ENCODE assay signal across 1 cellular context in the genomic region with DNA sequence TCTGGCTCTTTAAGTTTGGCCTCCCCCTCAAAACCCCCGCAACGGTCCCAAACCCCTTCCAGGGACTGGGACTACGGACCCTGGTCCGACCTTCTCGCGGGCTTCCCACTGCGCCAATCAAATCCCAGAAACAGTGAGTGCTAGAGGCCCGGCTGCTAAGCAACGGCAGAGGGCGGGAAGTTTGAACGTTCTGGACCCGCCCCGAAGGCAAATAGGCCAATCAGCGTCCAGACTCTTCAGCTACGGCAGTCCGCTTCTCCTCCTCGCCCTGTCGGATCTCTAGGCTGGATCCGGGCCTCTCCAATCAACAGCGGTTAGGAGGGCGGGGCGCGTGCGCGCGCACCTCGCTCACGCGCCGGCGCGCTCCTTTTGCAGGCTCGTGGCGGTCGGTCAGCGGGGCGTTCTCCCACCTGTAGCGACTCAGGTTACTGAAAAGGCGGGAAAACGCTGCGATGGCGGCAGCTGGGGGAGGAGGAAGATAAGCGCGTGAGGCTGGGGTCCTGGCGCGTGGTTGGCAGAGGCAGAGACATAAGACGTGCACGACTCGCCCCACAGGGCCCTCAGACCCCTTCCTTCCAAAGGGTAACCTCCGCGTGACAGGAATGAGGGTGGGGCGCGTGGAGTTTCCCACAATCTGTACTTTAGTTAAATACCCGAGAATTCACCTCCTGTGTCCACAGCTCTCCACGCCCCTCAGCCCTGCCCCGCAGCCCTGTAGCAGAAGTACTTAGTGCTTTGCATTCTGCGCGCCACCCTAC.
TF ChIP-seq lines count a peak whose summit lies in the region.

Gene MSH5 (plus strand): TSS at position 367 of the 758 bp plus-strand sequence. CDS start 462 bp downstream, outside the sequence.

TF ChIP-seq in HepG2, 621 proteins besides CTCF, POLR2A, EP300 and RAD21 (continued from another document and continues in another):
- TF ChIP-seq THAP9 (CRISPR knock-in tag; IDR thresholded peaks at IDR 0.05; ENCODE audit: borderline replicate concordance), result peak; percentile 88; the same call in 1 of the 2 replicates
- TF ChIP-seq, protein P1, sequence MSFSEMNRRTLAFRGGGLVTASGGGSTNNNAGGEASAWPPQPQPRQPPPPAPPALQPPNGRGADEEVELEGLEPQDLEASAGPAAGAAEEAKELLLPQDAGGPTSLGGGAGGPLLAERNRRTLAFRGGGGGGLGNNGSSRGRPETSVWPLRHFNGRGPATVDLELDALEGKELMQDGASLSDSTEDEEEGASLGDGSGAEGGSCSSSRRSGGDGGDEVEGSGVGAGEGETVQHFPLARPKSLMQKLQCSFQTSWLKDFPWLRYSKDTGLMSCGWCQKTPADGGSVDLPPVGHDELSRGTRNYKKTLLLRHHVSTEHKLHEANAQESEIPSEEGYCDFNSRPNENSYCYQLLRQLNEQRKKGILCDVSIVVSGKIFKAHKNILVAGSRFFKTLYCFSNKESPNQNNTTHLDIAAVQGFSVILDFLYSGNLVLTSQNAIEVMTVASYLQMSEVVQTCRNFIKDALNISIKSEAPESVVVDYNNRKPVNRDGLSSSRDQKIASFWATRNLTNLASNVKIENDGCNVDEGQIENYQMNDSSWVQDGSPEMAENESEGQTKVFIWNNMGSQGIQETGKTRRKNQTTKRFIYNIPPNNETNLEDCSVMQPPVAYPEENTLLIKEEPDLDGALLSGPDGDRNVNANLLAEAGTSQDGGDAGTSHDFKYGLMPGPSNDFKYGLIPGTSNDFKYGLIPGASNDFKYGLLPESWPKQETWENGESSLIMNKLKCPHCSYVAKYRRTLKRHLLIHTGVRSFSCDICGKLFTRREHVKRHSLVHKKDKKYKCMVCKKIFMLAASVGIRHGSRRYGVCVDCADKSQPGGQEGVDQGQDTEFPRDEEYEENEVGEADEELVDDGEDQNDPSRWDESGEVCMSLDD (CRISPR knock-in tag; IDR thresholded peaks at IDR 0.05; ENCODE audit: borderline replicate concordance), result peak; percentile 78; the same call in 1 of the 2 replicates
- TF ChIP-seq ZNF564 (CRISPR knock-in tag; IDR thresholded peaks at IDR 0.05), result peak; percentile 96
- TF ChIP-seq ZBTB34 (CRISPR knock-in tag; IDR thresholded peaks at IDR 0.05), result peak; percentile 96
- peak; percentile 83; the same call in 1 of the 2 replicates for TF ChIP-seq GMEB1 (CRISPR knock-in tag; IDR thresholded peaks at IDR 0.05; ENCODE audit: borderline replicate concordance)
- no peak for TF ChIP-seq ZNF777 (CRISPR knock-in tag; IDR thresholded peaks at IDR 0.05)
- TF ChIP-seq ZNF530 (CRISPR knock-in tag; IDR thresholded peaks at IDR 0.05; ENCODE audit: low read depth), result no peak; the same call in none of the 2 replicates
- TF ChIP-seq NCOA5 (CRISPR knock-in tag; IDR thresholded peaks at IDR 0.05), result no peak
- TF ChIP-seq KLF9 (CRISPR knock-in tag; IDR thresholded peaks at IDR 0.05; ENCODE audit: low read depth), result no peak
- TF ChIP-seq ZNF629 (CRISPR knock-in tag; conservative IDR thresholded peaks at IDR 0.05), result no peak; the same call in 1 of the 2 replicates
- TF ChIP-seq KMT2A (CRISPR knock-in tag; IDR thresholded peaks at IDR 0.05), result peak; percentile 60; the same call in 1 of the 2 replicates
- TF ChIP-seq POLR2AphosphoS2 (IDR thresholded peaks at IDR 0.05; ENCODE audit: low read depth, low read length), result no peak
- no peak for TF ChIP-seq MAFG (CRISPR knock-in tag; IDR thresholded peaks at IDR 0.05)
- peak; percentile 58 for TF ChIP-seq HIC2 (CRISPR knock-in tag; IDR thresholded peaks at IDR 0.05; ENCODE audit: low read depth)
- TF ChIP-seq STAT5B (CRISPR knock-in tag; IDR thresholded peaks at IDR 0.05), result peak; percentile 91
- peak; percentile 76; the same call in 1 of the 2 replicates for TF ChIP-seq AKAP8 (CRISPR knock-in tag; IDR thresholded peaks at IDR 0.05)
- TF ChIP-seq ZNF17 (CRISPR knock-in tag; IDR thresholded peaks at IDR 0.05), result no peak
- TF ChIP-seq DMAP1 (CRISPR knock-in tag; IDR thresholded peaks at IDR 0.05), result peak; percentile 97
- peak; percentile 100 for TF ChIP-seq ZNF816 (CRISPR knock-in tag; IDR thresholded peaks at IDR 0.05; ENCODE audit: borderline replicate concordance)
- no peak for TF ChIP-seq ZNF234 (CRISPR knock-in tag; conservative IDR thresholded peaks at IDR 0.05)
- peak; percentile 60 for TF ChIP-seq ZNF619 (CRISPR knock-in tag; IDR thresholded peaks at IDR 0.05)
- peak; percentile 90 for TF ChIP-seq ZNF44 (CRISPR knock-in tag; IDR thresholded peaks at IDR 0.05)
- TF ChIP-seq, protein P2, sequence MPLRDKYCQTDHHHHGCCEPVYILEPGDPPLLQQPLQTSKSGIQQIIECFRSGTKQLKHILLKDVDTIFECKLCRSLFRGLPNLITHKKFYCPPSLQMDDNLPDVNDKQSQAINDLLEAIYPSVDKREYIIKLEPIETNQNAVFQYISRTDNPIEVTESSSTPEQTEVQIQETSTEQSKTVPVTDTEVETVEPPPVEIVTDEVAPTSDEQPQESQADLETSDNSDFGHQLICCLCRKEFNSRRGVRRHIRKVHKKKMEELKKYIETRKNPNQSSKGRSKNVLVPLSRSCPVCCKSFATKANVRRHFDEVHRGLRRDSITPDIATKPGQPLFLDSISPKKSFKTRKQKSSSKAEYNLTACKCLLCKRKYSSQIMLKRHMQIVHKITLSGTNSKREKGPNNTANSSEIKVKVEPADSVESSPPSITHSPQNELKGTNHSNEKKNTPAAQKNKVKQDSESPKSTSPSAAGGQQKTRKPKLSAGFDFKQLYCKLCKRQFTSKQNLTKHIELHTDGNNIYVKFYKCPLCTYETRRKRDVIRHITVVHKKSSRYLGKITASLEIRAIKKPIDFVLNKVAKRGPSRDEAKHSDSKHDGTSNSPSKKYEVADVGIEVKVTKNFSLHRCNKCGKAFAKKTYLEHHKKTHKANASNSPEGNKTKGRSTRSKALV (CRISPR knock-in tag; IDR thresholded peaks at IDR 0.05), result peak; percentile 69
- peak; percentile 97 for TF ChIP-seq ZNF230 (CRISPR knock-in tag; IDR thresholded peaks at IDR 0.05)
- TF ChIP-seq ADNP (CRISPR knock-in tag; IDR thresholded peaks at IDR 0.05), result no peak
- peak; percentile 96 for TF ChIP-seq TBX2 (CRISPR knock-in tag; IDR thresholded peaks at IDR 0.05; ENCODE audit: borderline replicate concordance)
- TF ChIP-seq ZNF770 (CRISPR knock-in tag; IDR thresholded peaks at IDR 0.05), result peak; percentile 72
- peak; percentile 94 for TF ChIP-seq GLI4 (CRISPR knock-in tag; IDR thresholded peaks at IDR 0.05; ENCODE audit: borderline replicate concordance)
- TF ChIP-seq FOXM1 (CRISPR knock-in tag; IDR thresholded peaks at IDR 0.05), result peak; percentile 67; the same call in 1 of the 2 replicates
- 0 out of 2 replicates have a peak, but pooled peaks have one; percentile 47 for TF ChIP-seq GATA4 (IDR thresholded peaks at IDR 0.05; ENCODE audit: borderline replicate concordance, low read depth)
- TF ChIP-seq NFYB (CRISPR knock-in tag; IDR thresholded peaks at IDR 0.05), result peak; percentile 98
- TF ChIP-seq ZNF280D (CRISPR knock-in tag; IDR thresholded peaks at IDR 0.05), result peak; percentile 79
- peak; percentile 96 for TF ChIP-seq SP2 (CRISPR knock-in tag; IDR thresholded peaks at IDR 0.05)
- peak; percentile 97 for TF ChIP-seq ZNF773 (CRISPR knock-in tag; IDR thresholded peaks at IDR 0.05; ENCODE audit: borderline replicate concordance)
- TF ChIP-seq, protein P3, sequence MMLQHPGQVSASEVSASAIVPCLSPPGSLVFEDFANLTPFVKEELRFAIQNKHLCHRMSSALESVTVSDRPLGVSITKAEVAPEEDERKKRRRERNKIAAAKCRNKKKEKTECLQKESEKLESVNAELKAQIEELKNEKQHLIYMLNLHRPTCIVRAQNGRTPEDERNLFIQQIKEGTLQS (CRISPR knock-in tag; IDR thresholded peaks at IDR 0.05), result peak; percentile 37; the same call in 1 of the 2 replicates
- TF ChIP-seq NKX3-1 (CRISPR knock-in tag; IDR thresholded peaks at IDR 0.05), result peak; percentile 94
- peak; percentile 54 for TF ChIP-seq GATAD2A (CRISPR knock-in tag; IDR thresholded peaks at IDR 0.05)
- peak; percentile 97 for TF ChIP-seq ZNF781 (CRISPR knock-in tag; IDR thresholded peaks at IDR 0.05; ENCODE audit: borderline replicate concordance, not compliant biosample characterization)
- peak; percentile 72; the same call in 1 of the 2 replicates for TF ChIP-seq FOXK1 (CRISPR knock-in tag; IDR thresholded peaks at IDR 0.05; ENCODE audit: borderline replicate concordance, low read depth)
